In genomic region chr4:186020793-186021407, GRCh38 we compare ENCODE assay signal across 1 cellular context.
TF ChIP-seq lines count a peak whose summit lies in the region.

No MANE protein-coding gene starts in this region.

TF ChIP-seq in H1, 55 proteins besides CTCF, POLR2A, EP300 and RAD21:
- TF ChIP-seq SIN3A (conservative IDR thresholded peaks at IDR 0.05 in 1 of 2, IDR thresholded peaks at IDR 0.05 in 1 of 2; ENCODE audit: low read depth in 1 of 2, low read length in 2 of 2) (no peak), MAFK (IDR thresholded peaks at IDR 0.05; ENCODE audit: low read depth, low read length) (no peak), SAP30 (IDR thresholded peaks at IDR 0.05; ENCODE audit: insufficient read depth, insufficient replicate concordance, low read length) (no peak), MAX (IDR thresholded peaks at IDR 0.05) (no peak)
